Comparison of ENCODE assay signal across 15 cellular contexts in genomic region chr13:41746259-41746658, GRCh38.
DNase-seq lines count a peak whose midpoint lies in the region; ATAC-seq and TF ChIP-seq lines count a peak whose summit lies in the region.
"Had no signal": no experiment of that assay in that cellular context is flagged by ENCODE, and none has a peak within 500 bp of the region (broad histone marks: within the 10 kb centered on the region; RNA-seq: fewer than 3 reads in every experiment).

No MANE protein-coding gene starts in this region.

- H3K27ac Mint-ChIP-seq in activated T-helper 17 cell treated with anti-CD3 and anti-CD28 coated beads, Interleukin-2, amount 50 U/mL, for 72 hours, result no peak overlapping the region

- peak; percentile 18 for ATAC-seq in activated T-helper 17 cell treated with anti-CD3 and anti-CD28 coated beads, Interleukin-2, amount 50 U/mL, for 72 hours (replicated peaks)
- peak; percentile 45 for ATAC-seq in foreskin keratinocyte
- ATAC-seq in HG03520 (IDR thresholded peaks at IDR 0.05; ENCODE audit: unreplicated experiment), result no peak
- ATAC-seq in HG02852 (IDR thresholded peaks at IDR 0.05; ENCODE audit: unreplicated experiment), result no peak

- H3K27ac ChIP-seq in foreskin keratinocyte, result no peak overlapping the region
- H3K27ac ChIP-seq: VCaP had no signal

- H3K4me1 Mint-ChIP-seq in activated T-helper 17 cell treated with anti-CD3 and anti-CD28 coated beads, Interleukin-2, amount 50 U/mL, for 72 hours, result no peaks in the 10 kb centered on the region

- no peaks in the 10 kb centered on the region for H3K27me3 ChIP-seq in foreskin keratinocyte

- H3K36me3 Mint-ChIP-seq in activated T-helper 17 cell treated with anti-CD3 and anti-CD28 coated beads, Interleukin-2, amount 50 U/mL, for 72 hours (ENCODE audit: low read depth), result peaks cover 39% of the 10 kb centered on the region

- H3K9me3 Mint-ChIP-seq in activated T-helper 17 cell treated with anti-CD3 and anti-CD28 coated beads, Interleukin-2, amount 50 U/mL, for 72 hours, result no peaks in the 10 kb centered on the region

- H3K4me3 Mint-ChIP-seq in activated T-helper 17 cell treated with anti-CD3 and anti-CD28 coated beads, Interleukin-2, amount 50 U/mL, for 72 hours, result no peak overlapping the region

- TF ChIP-seq CTCF in foreskin keratinocyte (conservative IDR thresholded peaks at IDR 0.05), result no peak

- no peaks in the 10 kb centered on the region for H3K27me3 Mint-ChIP-seq in activated T-helper 17 cell treated with anti-CD3 and anti-CD28 coated beads, Interleukin-2, amount 50 U/mL, for 72 hours

- no peaks in the 10 kb centered on the region for H3K4me1 ChIP-seq in foreskin keratinocyte

- DNase-seq in AG08396 (ENCODE audit: low spot score), result peak; percentile 36
- peak; percentile 10 for DNase-seq in HS-5 (ENCODE audit: low read depth)
- DNase-seq in foreskin keratinocyte, result peak; percentile 17 to 61
- no peak for DNase-seq in mesenteric fat pad (ENCODE audit: low spot score)
- no peak for DNase-seq in pons (ENCODE audit: low spot score)
- DNase-seq: anterior cingulate cortex; NCI-H1417 treated with DMSO at 0.1 percent for 48 hours; posterior cingulate gyrus; SHP77; stimulated activated CD4-positive, alpha-beta T cell treated with anti-CD3 and anti-CD28 coated beads, Interleukin-2, amount 100 ng/mL, for 48 hours; stimulated activated naive CD4-positive, alpha-beta T cell had no signal

Comparison
In these comparisons a context has a peak if more than half of its experiments do, and no peak if none do; other contexts are left out.
1. DNase-seq: peak in AG08396 (single experiment), HS-5 (single experiment) and foreskin keratinocyte (2 of 2); none in mesenteric fat pad (single experiment) and pons (single experiment).
2. ATAC-seq: peak in activated T-helper 17 cell treated with anti-CD3 and anti-CD28 coated beads, Interleukin-2, amount 50 U/mL, for 72 hours (single experiment) and foreskin keratinocyte (single experiment); none in HG03520 (single experiment) and HG02852 (single experiment).